In genomic region chr3:185976977-185977678, GRCh38 we compare ENCODE assay signal across 8 cellular contexts. TPM values are rescaled to one million over a fixed set of nuclear protein-coding genes. Genes with fewer than 3 reads are reported as not detected.
DNase-seq lines count a peak whose midpoint lies in the region; ATAC-seq and TF ChIP-seq lines count a peak whose summit lies in the region.

No MANE protein-coding gene starts in this region.

- H3K4me1 Mint-ChIP-seq in activated CD4-positive, alpha-beta memory T cell treated with anti-CD3 and anti-CD28 coated beads, Interleukin-2, amount 10 ng/mL, durations not matched to agents 7 days and 5 days: peaks cover 11% of the 10 kb centered on the region

- CTCF ChIA-PET in activated CD4-positive, alpha-beta memory T cell treated with anti-CD3 and anti-CD28 coated beads, Interleukin-2, amount 10 ng/mL, durations not matched to agents 7 days and 5 days (lab: Charles Lee): interaction anchor here (0.6 to 7.5 kb wide), 13 partner anchors 9 to 1402 kb away, joined by 3 to 50 read pairs (median 4); no protein-coding TSS in a partner anchor

- H3K27ac ChIP-seq in lung (ENCODE audit: low read depth in 1 of 2, low read length in 1 of 2): no peak overlapping the region

- peak; percentile 98 for TF ChIP-seq CTCF in BE2C (IDR thresholded peaks at IDR 0.05; ENCODE audit: low read depth, low read length)
- TF ChIP-seq CTCF in lung (IDR thresholded peaks at IDR 0.05; ENCODE audit: control extremely low read depth, extremely low read depth): peak; percentile 65

- H3K9me3 ChIP-seq in BE2C: no peaks in the 10 kb centered on the region
- no peaks in the 10 kb centered on the region for H3K9me3 ChIP-seq in lung (ENCODE audit: control insufficient read depth in 2 of 2, insufficient read depth in 1 of 2, low read length in 1 of 2)

- no peaks in the 10 kb centered on the region for H3K9me3 Mint-ChIP-seq in activated CD4-positive, alpha-beta memory T cell treated with anti-CD3 and anti-CD28 coated beads, Interleukin-2, amount 10 ng/mL, durations not matched to agents 7 days and 5 days

- H3K36me3 Mint-ChIP-seq in activated CD4-positive, alpha-beta memory T cell treated with anti-CD3 and anti-CD28 coated beads, Interleukin-2, amount 10 ng/mL, durations not matched to agents 7 days and 5 days (ENCODE audit: low read depth): no peaks in the 10 kb centered on the region

- H3K27ac Mint-ChIP-seq in activated CD4-positive, alpha-beta memory T cell treated with anti-CD3 and anti-CD28 coated beads, Interleukin-2, amount 10 ng/mL, durations not matched to agents 7 days and 5 days: no peak overlapping the region

- no peak overlapping the region for H3K4me3 Mint-ChIP-seq in activated CD4-positive, alpha-beta memory T cell treated with anti-CD3 and anti-CD28 coated beads, Interleukin-2, amount 10 ng/mL, durations not matched to agents 7 days and 5 days

- H3K36me3 ChIP-seq in BE2C (no peaks in the 10 kb centered on the region), lung (ENCODE audit: control insufficient read depth in 2 of 2, insufficient read depth in 2 of 2, low read length in 2 of 2) (no peaks in the 10 kb centered on the region)

- ATAC-seq in HG03442 (IDR thresholded peaks at IDR 0.05; ENCODE audit: unreplicated experiment): peak; percentile 82
- no peak for ATAC-seq in lung (ENCODE audit: insufficient read depth, low FRiP score)

- no peaks in the 10 kb centered on the region for H3K27me3 ChIP-seq in BE2C
- H3K27me3 ChIP-seq in lung (ENCODE audit: control insufficient read depth, insufficient read depth): no peaks in the 10 kb centered on the region

- DNase-seq in BE2C (peak; percentile 82), GM19238 (ENCODE audit: insufficient read length, low spot score) (peak; percentile 62), NCI-H774 (lab: John Stamatoyannopoulos, UW) (peak; percentile 46), dermis microvascular lymphatic vessel endothelial cell (ENCODE audit: low read depth in 2 of 2) (peak; percentile 16 to 70), lung (ENCODE audit: low spot score) (peak; percentile 75)
- DNase-seq in activated CD4-positive, alpha-beta memory T cell treated with anti-CD3 and anti-CD28 coated beads, Interleukin-2, amount 10 ng/mL, durations not matched to agents 7 days and 5 days: peak; percentile 84
- DNase-seq in stimulated activated CD8-positive, alpha-beta memory T cell treated with anti-CD3 and anti-CD28 coated beads, Interleukin-15, amount 100 ng/mL, for 1 hour (ENCODE audit: low read depth): peak; percentile 73

- peaks cover 15% of the 10 kb centered on the region for H3K27me3 Mint-ChIP-seq in activated CD4-positive, alpha-beta memory T cell treated with anti-CD3 and anti-CD28 coated beads, Interleukin-2, amount 10 ng/mL, durations not matched to agents 7 days and 5 days

- H3K4me1 ChIP-seq in BE2C: no peaks in the 10 kb centered on the region
- no peaks in the 10 kb centered on the region for H3K4me1 ChIP-seq in lung (ENCODE audit: control insufficient read depth in 2 of 2, insufficient read depth in 2 of 2, low read length in 2 of 2)

- H3K4me3 ChIP-seq in BE2C (ENCODE audit: low read depth, low read length): no peak overlapping the region
- no peak overlapping the region for H3K4me3 ChIP-seq in lung

- WGBS in lung, 2 donors: 32 to 41% methylated on average over 6 of the region's 6 CpGs

- POLR2A ChIA-PET in activated CD4-positive, alpha-beta memory T cell treated with anti-CD3 and anti-CD28 coated beads, Interleukin-2, amount 10 ng/mL, durations not matched to agents 7 days and 5 days (lab: Charles Lee): interaction anchor here (0.7 to 1.1 kb wide), 4 partner anchors 11 to 74 kb away, joined by 3 read pairs; no protein-coding TSS in a partner anchor

RNA-seq across cellular contexts. Expression of gene TRA2B, which starts 39.3 kb away (rescaled TPM):
- polyA plus RNA-seq in BE2C (2012; ENCODE audit: insufficient read depth, insufficient read length, low read depth): 391 TPM
- 100 to 1,000 TPM; 194 to 195 TPM for total RNA-seq in activated CD4-positive, alpha-beta memory T cell treated with anti-CD3 and anti-CD28 coated beads, Interleukin-2, amount 10 ng/mL, durations not matched to agents 7 days and 5 days
- total RNA-seq in dermis microvascular lymphatic vessel endothelial cell (174 and 191 TPM in 2 replicates), lung (100 to 1,000 TPM; 107 to 263 TPM)
- polyA plus RNA-seq in lung: 10 to 100 TPM; 61.2 to 83.3 TPM
